Comparison of ENCODE assay signal across 34 cellular contexts in the genomic region with DNA sequence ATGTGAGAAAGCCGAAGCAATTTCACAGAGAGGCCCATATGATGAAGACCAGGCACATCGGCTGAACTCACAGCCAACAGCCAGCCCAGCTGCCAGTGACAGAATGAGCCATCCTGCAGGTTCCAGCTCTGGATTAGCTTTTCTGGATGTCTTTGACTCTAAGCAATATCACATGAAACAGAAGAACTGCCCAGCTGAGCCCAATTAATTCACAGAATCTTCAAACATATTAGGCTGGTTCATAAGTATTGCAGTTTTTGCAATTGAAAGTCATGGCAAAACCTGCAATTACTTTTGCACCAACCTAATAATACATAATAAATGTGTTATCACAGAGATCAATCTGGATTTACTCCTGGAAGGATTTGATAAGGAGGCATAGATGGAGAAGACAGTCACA.
"Had no signal": no experiment of that assay in that cellular context is flagged by ENCODE, and none has a peak within 500 bp of the region (broad histone marks: within the 10 kb centered on the region; RNA-seq: fewer than 3 reads in every experiment).

No MANE protein-coding gene starts in this region.

- H3K27me3 ChIP-seq: MG63 had no signal

- H3K4me3 ChIP-seq: MG63 had no signal

- H3K36me3 ChIP-seq: MG63 had no signal

- DNase-seq: Karpas-422, Kasumi-1, MG63, MM.1S, MV-4-11, NCI-H1048, NCI-H1092, NCI-H1092 treated with DMSO at 0.1 percent for 48 hours, NCI-H1105, NCI-H1105 treated with DMSO at 0.1 percent for 48 hours, NCI-H1417, NCI-H1417 treated with DMSO at 0.1 percent for 48 hours, NCI-H1436, NCI-H1436 treated with DMSO at 0.1 percent for 48 hours, NCI-H146, NCI-H1694, NCI-H1694 treated with DMSO at 0.1 percent for 48 hours, NCI-H187, NCI-H187 treated with DMSO at 0.1 percent for 48 hours, NCI-H1930, NCI-H2029, NCI-H2029 treated with DMSO at 0.1 percent for 48 hours, NCI-H2081, NCI-H2081 treated with DMSO at 0.1 percent for 48 hours, NCI-H2107, NCI-H2171, NCI-H2171 treated with DMSO at 0.1 percent for 48 hours, NCI-H2227 treated with DMSO at 0.1 percent for 48 hours, NCI-H226, NCI-H345, NCI-H446, NCI-H446 treated with DMSO at 0.1 percent for 48 hours, NCI-H510A, NCI-H510A treated with DMSO at 0.1 percent for 48 hours had no signal

- H3K9me3 ChIP-seq: MG63 had no signal
